ENCODE assay signal across 31 cellular contexts in genomic region chr13:96821381-96821780, GRCh38.
DNase-seq lines count a peak whose midpoint lies in the region; TF ChIP-seq lines count a peak whose summit lies in the region.
"Had no signal": no experiment of that assay in that cellular context is flagged by ENCODE, and none has a peak within 500 bp of the region (broad histone marks: within the 10 kb centered on the region; RNA-seq: fewer than 3 reads in every experiment).

No MANE protein-coding gene starts in this region.

- H3K36me3 ChIP-seq in testis (ENCODE audit: low read depth, missing control alignments) = no peaks in the 10 kb centered on the region
- H3K36me3 ChIP-seq: BE2C had no signal

- no peak overlapping the region for H3K4me3 ChIP-seq in testis
- H3K4me3 ChIP-seq: smooth muscle cell had no signal

- H3K9me3 ChIP-seq in testis = no peaks in the 10 kb centered on the region
- H3K9me3 ChIP-seq: BE2C had no signal

- intact Hi-C loops in testis (cut with DNase I; ENCODE audit: low total_unique reads) = no loop called here

- no peak for TF ChIP-seq POLR2A in testis (IDR thresholded peaks at IDR 0.05)

- H3K27me3 ChIP-seq in testis = no peaks in the 10 kb centered on the region
- H3K27me3 ChIP-seq: BE2C had no signal

- DNase-seq in ELR (ENCODE audit: low read depth) (peak; percentile 48), RKO (ENCODE audit: low spot score) (peak; percentile 30), fibroblast of gingiva (ENCODE audit: low read depth) (peak; percentile 63), non-pigmented ciliary epithelial cell (ENCODE audit: low read depth) (peak; percentile 22), NCI-H1694 treated with DMSO at 0.1 percent for 48 hours (lab: John Stamatoyannopoulos, UW) (no peak), testis (no peak), SIG-M5 (lab: John Stamatoyannopoulos, UW) (no peak)
- no peak for DNase-seq in activated CD8-positive, alpha-beta memory T cell treated with anti-CD3 and anti-CD28 coated beads, Interleukin-2, amount 50 U/mL, for 4 hours
- DNase-seq: activated CD4-positive, alpha-beta T cell treated with anti-CD3 and anti-CD28 coated beads for 36 hours; activated T-cell treated with anti-CD3 and anti-CD28 coated beads for 4 hours; anterior cingulate cortex; caudate nucleus; CD8-positive, alpha-beta T cell; cortex of kidney; effector memory CD4-positive, alpha-beta T cell; EL; H7; hypothalamus; immature natural killer cell; NCI-H1417; NCI-H2081; NCI-H2227 treated with DMSO at 0.1 percent for 48 hours; NCI-H526 treated with DMSO at 0.1 percent for 48 hours; nephron progenitor cell; NK-92 treated with Interleukin-12 subunit alpha and Interleukin-12 subunit beta, amount 100 ng/mL, for 24 hours; stimulated activated CD4-positive, alpha-beta T cell treated with anti-CD3 and anti-CD28 coated beads, Interleukin-1b, Interleukin-23, amount 100 ng/mL, for 48 hours; stimulated activated naive CD8-positive, alpha-beta T cell treated with anti-CD3 and anti-CD28 coated beads, Interleukin-15, Interleukin-2, amounts not matched to agents 100 U/mL and 50 U/mL, for 24 hours had no signal

- WGBS in testis, 2 donors = 83 to 90% methylated on average over 1 of the region's 1 CpG

- no peaks in the 10 kb centered on the region for H3K4me1 ChIP-seq in testis

- TF ChIP-seq CTCF in testis (IDR thresholded peaks at IDR 0.05) = no peak

- H3K27ac ChIP-seq in testis = no peak overlapping the region
- H3K27ac ChIP-seq: HL-60, VCaP had no signal

Comparison
In these comparisons a context has a peak if more than half of its experiments do, and no peak if none do; other contexts are left out.
1. DNase-seq: peak in ELR (single experiment), RKO (single experiment), fibroblast of gingiva (single experiment) and non-pigmented ciliary epithelial cell (single experiment); none in NCI-H1694 treated with DMSO at 0.1 percent for 48 hours (single experiment), testis (single experiment), activated CD8-positive, alpha-beta memory T cell treated with anti-CD3 and anti-CD28 coated beads, Interleukin-2, amount 50 U/mL, for 4 hours (single experiment) and SIG-M5 (single experiment).